ENCODE assay signal across 32 cellular contexts in genomic region chr12:13359636-13360035, GRCh38.
"Had no signal": no experiment of that assay in that cellular context is flagged by ENCODE, and none has a peak within 500 bp of the region (broad histone marks: within the 10 kb centered on the region; RNA-seq: fewer than 3 reads in every experiment).

No MANE protein-coding gene starts in this region.

- H3K27ac Mint-ChIP-seq: activated CD4-positive, alpha-beta memory T cell treated with anti-CD3 and anti-CD28 coated beads for 36 hours; activated CD4-positive, alpha-beta T cell treated with anti-CD3 and anti-CD28 coated beads for 36 hours; activated CD4-positive, alpha-beta T cell treated with anti-CD3 and anti-CD28 coated beads, Interleukin-2, amount 10 ng/mL, durations not matched to agents 24 days and 14 days; activated CD8-positive, alpha-beta memory T cell treated with anti-CD3 and anti-CD28 coated beads, Interleukin-2, amount 10 ng/mL, durations not matched to agents 7 days and 5 days; activated CD8-positive, alpha-beta T cell treated with anti-CD3 and anti-CD28 coated beads, Interleukin-2, amount 10 ng/mL, durations not matched to agents 7 days and 5 days; activated naive CD4-positive, alpha-beta T cell treated with anti-CD3 and anti-CD28 coated beads for 36 hours; activated naive CD4-positive, alpha-beta T cell treated with anti-CD3 and anti-CD28 coated beads, Interleukin-2, amount 50 U/mL, for 72 hours; activated naive CD8-positive, alpha-beta T cell treated with anti-CD3 and anti-CD28 coated beads, Interleukin-2, amount 10 ng/mL, durations not matched to agents 7 days and 5 days; activated T-helper 1 cell treated with anti-CD3 and anti-CD28 coated beads, Interleukin-12 subunit alpha, Interleukin-12 subunit beta, Interleukin-2, Interleukin-4 antibody, amounts not matched to agents 30 ng/mL and 10 ng/mL and 1 ng/mL, durations not matched to agents 14 hours and 24 hours and 36 hours; activated T-helper 2 cell treated with anti-CD3 and anti-CD28 coated beads, Interferon-gamma antibody, Interleukin-2, Interleukin-4, amounts not matched to agents 10 μg/mL and 5 μg/mL and 100 μg/mL, durations not matched to agents 14 hours and 24 hours and 36 hours; brain; endodermal cell had no signal

- H3K27me3 ChIP-seq: ascending aorta, breast epithelium, colonic mucosa, esophagus muscularis mucosa, gastrocnemius medialis had no signal

- H3K36me3 ChIP-seq: ascending aorta, breast epithelium, cardiac muscle cell, colonic mucosa, esophagus muscularis mucosa, gastrocnemius medialis, heart left ventricle had no signal

- H3K4me3 Mint-ChIP-seq: activated CD4-positive, alpha-beta memory T cell treated with anti-CD3 and anti-CD28 coated beads for 36 hours; activated CD4-positive, alpha-beta T cell treated with anti-CD3 and anti-CD28 coated beads for 36 hours; activated CD4-positive, alpha-beta T cell treated with anti-CD3 and anti-CD28 coated beads, Interleukin-2, amount 10 ng/mL, durations not matched to agents 24 days and 14 days; activated CD8-positive, alpha-beta memory T cell treated with anti-CD3 and anti-CD28 coated beads, Interleukin-2, amount 10 ng/mL, durations not matched to agents 7 days and 5 days; activated CD8-positive, alpha-beta T cell treated with anti-CD3 and anti-CD28 coated beads, Interleukin-2, amount 10 ng/mL, durations not matched to agents 7 days and 5 days; activated naive CD4-positive, alpha-beta T cell treated with anti-CD3 and anti-CD28 coated beads for 36 hours; activated naive CD8-positive, alpha-beta T cell treated with anti-CD3 and anti-CD28 coated beads, Interleukin-2, amount 10 ng/mL, durations not matched to agents 7 days and 5 days; activated T-helper 1 cell treated with anti-CD3 and anti-CD28 coated beads, Interleukin-12 subunit alpha, Interleukin-12 subunit beta, Interleukin-2, Interleukin-4 antibody, amounts not matched to agents 30 ng/mL and 10 ng/mL and 1 ng/mL, durations not matched to agents 14 hours and 24 hours and 36 hours; brain; endodermal cell had no signal

- H3K36me3 Mint-ChIP-seq: activated CD4-positive, alpha-beta memory T cell treated with anti-CD3 and anti-CD28 coated beads for 36 hours; activated CD8-positive, alpha-beta memory T cell treated with anti-CD3 and anti-CD28 coated beads, Interleukin-2, amount 10 ng/mL, durations not matched to agents 7 days and 5 days; activated naive CD4-positive, alpha-beta T cell treated with anti-CD3 and anti-CD28 coated beads, Interleukin-2, amount 50 U/mL, for 72 hours; activated naive CD8-positive, alpha-beta T cell treated with anti-CD3 and anti-CD28 coated beads, Interleukin-2, amount 10 ng/mL, durations not matched to agents 7 days and 5 days; brain had no signal

- H3K4me3 ChIP-seq: ascending aorta, breast epithelium, cardiac muscle cell, colonic mucosa, esophagus muscularis mucosa, gastrocnemius medialis, heart left ventricle had no signal

- H3K9me3 ChIP-seq: ascending aorta, breast epithelium, colonic mucosa, esophagus muscularis mucosa, gastrocnemius medialis, heart left ventricle had no signal

- H3K9me3 Mint-ChIP-seq: activated CD4-positive, alpha-beta memory T cell treated with anti-CD3 and anti-CD28 coated beads for 36 hours; activated CD4-positive, alpha-beta T cell treated with anti-CD3 and anti-CD28 coated beads, Interleukin-2, amount 10 ng/mL, durations not matched to agents 24 days and 14 days; activated naive CD4-positive, alpha-beta T cell treated with anti-CD3 and anti-CD28 coated beads for 36 hours; activated naive CD4-positive, alpha-beta T cell treated with anti-CD3 and anti-CD28 coated beads, Interleukin-2, amount 50 U/mL, for 72 hours; activated naive CD8-positive, alpha-beta T cell treated with anti-CD3 and anti-CD28 coated beads, Interleukin-2, amount 10 ng/mL, durations not matched to agents 7 days and 5 days; activated T-helper 1 cell treated with anti-CD3 and anti-CD28 coated beads, Interleukin-12 subunit alpha, Interleukin-12 subunit beta, Interleukin-2, Interleukin-4 antibody, amounts not matched to agents 30 ng/mL and 10 ng/mL and 1 ng/mL, durations not matched to agents 14 hours and 24 hours and 36 hours; activated T-helper 2 cell treated with anti-CD3 and anti-CD28 coated beads, Interferon-gamma antibody, Interleukin-2, Interleukin-4, amounts not matched to agents 10 μg/mL and 5 μg/mL and 100 μg/mL, durations not matched to agents 14 hours and 24 hours and 36 hours had no signal

- DNase-seq: activated CD4-positive, alpha-beta memory T cell treated with anti-CD3 and anti-CD28 coated beads for 36 hours; activated CD4-positive, alpha-beta T cell treated with anti-CD3 and anti-CD28 coated beads for 36 hours; activated CD4-positive, alpha-beta T cell treated with anti-CD3 and anti-CD28 coated beads, Interleukin-2, amount 10 ng/mL, durations not matched to agents 24 days and 14 days; activated CD4-positive, CD25-positive, alpha-beta regulatory T cell; activated CD4-positive, CD25-positive, alpha-beta regulatory T cell treated with anti-CD3 and anti-CD28 coated beads, Interleukin-2, amount 50 U/mL, for 72 hours; activated CD8-positive, alpha-beta memory T cell treated with anti-CD3 and anti-CD28 coated beads, Interleukin-2, amount 10 ng/mL, durations not matched to agents 7 days and 5 days; activated CD8-positive, alpha-beta memory T cell treated with anti-CD3 and anti-CD28 coated beads, Interleukin-2, amount 50 U/mL, for 4 hours; activated CD8-positive, alpha-beta T cell treated with anti-CD3 and anti-CD28 coated beads, Interleukin-2, amount 10 ng/mL, durations not matched to agents 7 days and 5 days; activated effector memory CD4-positive, alpha-beta T cell treated with anti-CD3 and anti-CD28 coated beads, Interleukin-2, amount 50 U/mL, for 16 hours; activated naive CD4-positive, alpha-beta T cell treated with anti-CD3 and anti-CD28 coated beads for 36 hours; activated naive CD8-positive, alpha-beta T cell treated with anti-CD3 and anti-CD28 coated beads, Interleukin-2, amount 10 ng/mL, durations not matched to agents 7 days and 5 days; activated T-cell treated with anti-CD3 and anti-CD28 coated beads, Interleukin-2, amount 50 U/mL, for 1 hour; activated T-cell treated with anti-CD3 and anti-CD28 coated beads, Interleukin-2, amount 50 U/mL, for 48 hours; central memory CD4-positive, alpha-beta T cell; cerebellar nuclear complex; colonic mucosa; effector CD8-positive, alpha-beta T cell; endodermal cell; erythroblast; foreskin keratinocyte; gastrocnemius medialis; glutamatergic neuron; heart left ventricle; T-helper 2 cell had no signal

- H3K4me1 ChIP-seq: ascending aorta, breast epithelium, colonic mucosa, esophagus muscularis mucosa, foreskin keratinocyte, gastrocnemius medialis, heart left ventricle had no signal

- H3K4me1 Mint-ChIP-seq: activated CD4-positive, alpha-beta T cell treated with anti-CD3 and anti-CD28 coated beads for 36 hours; activated CD4-positive, alpha-beta T cell treated with anti-CD3 and anti-CD28 coated beads, Interleukin-2, amount 10 ng/mL, durations not matched to agents 24 days and 14 days; activated CD8-positive, alpha-beta memory T cell treated with anti-CD3 and anti-CD28 coated beads, Interleukin-2, amount 10 ng/mL, durations not matched to agents 7 days and 5 days; activated naive CD8-positive, alpha-beta T cell treated with anti-CD3 and anti-CD28 coated beads, Interleukin-2, amount 10 ng/mL, durations not matched to agents 7 days and 5 days had no signal
